Comparison of ENCODE assay signal across 8 cellular contexts in genomic region chr19:37370386-37370879, GRCh38. TPM values are rescaled to one million over a fixed set of nuclear protein-coding genes. Genes with fewer than 3 reads are reported as not detected.
A peak's percentile ranks its signal among the peaks of the same experiment; 100 is the strongest.
DNase-seq lines count a peak whose midpoint lies in the region; ATAC-seq and TF ChIP-seq lines count a peak whose summit lies in the region.
"Not testable (repeated sequence)": the region's sequence is repeated elsewhere in the genome, so short reads cannot be mapped to it uniquely, and the experiment has no call there.

No MANE protein-coding gene starts in this region.

- peak overlapping the region; percentile 84 for H3K4me3 ChIP-seq in Karpas-422 (ENCODE audit: low read length)
- peak overlapping the region; percentile 76 for H3K4me3 ChIP-seq in parathyroid adenoma (ENCODE audit: low read depth, low read length)
- H3K4me3 ChIP-seq in aorta (ENCODE audit: low read length in 2 of 2), result peak overlapping the region; percentile 31 to 65

- peak overlapping the region; percentile 99 for H3K4me3 Mint-ChIP-seq in activated B cell treated with CpG ODN at 0.5 μM for 24 hours

- H3K27me3 Mint-ChIP-seq in activated B cell treated with CpG ODN at 0.5 μM for 24 hours, result not testable (repeated sequence)

- POLR2A ChIA-PET in activated B cell treated with CpG ODN at 0.5 μM for 24 hours (lab: Charles Lee), result interaction anchor here (0.6 to 2.8 kb wide), 24 partner anchors 23 to 1316 kb away, joined by 3 to 37 read pairs (median 4); partner anchors contain the start of genes POLR2I, TBCB, THAP8 and ZFP30

- CTCF ChIA-PET in activated B cell treated with CpG ODN at 0.5 μM for 24 hours (lab: Charles Lee), result not testable (repeated sequence)

- H3K36me3 Mint-ChIP-seq in activated B cell treated with CpG ODN at 0.5 μM for 24 hours (ENCODE audit: low read depth), result peaks cover 11% of the 10 kb centered on the region

- intact Hi-C loops in activated B cell treated with CpG ODN at 0.5 μM for 24 hours (cut with micrococcal nuclease) (loop anchor here (1.0 to 2.0 kb wide), 8 partner anchors 160 to 1156 kb away; partner anchors contain the start of genes ZNF345, ZNF420, ZNF565 and ZNF568), aorta (cut with DNase I) (loop anchor here in 1 of 2 donors (5.0 kb wide), 1 partner anchor 97 kb away; the partner anchor contains the start of genes ZNF569 and ZNF570)

- H3K4me1 ChIP-seq in Karpas-422 (ENCODE audit: low read length); parathyroid adenoma; aorta (ENCODE audit: control insufficient read depth in 1 of 2, insufficient read depth in 2 of 2, low read length in 2 of 2): not testable (repeated sequence)

- H4K20me1 ChIP-seq in Karpas-422 (ENCODE audit: insufficient read depth, low read depth, low read length), result not testable (repeated sequence)

- 7 to 10% methylated on average over 18 of the region's 18 CpGs for WGBS in aorta, 2 donors

- H3K36me3 ChIP-seq in Karpas-422 (ENCODE audit: insufficient read depth, low read length) (peaks cover 27% of the 10 kb centered on the region), aorta (ENCODE audit: control insufficient read depth in 1 of 2, insufficient read depth in 2 of 2, low read length in 1 of 2) (peaks cover 0 to 10% of the 10 kb centered on the region in 2 donors)
- H3K36me3 ChIP-seq in parathyroid adenoma (ENCODE audit: control insufficient read depth, insufficient read depth, low read length), result not testable (repeated sequence)

- H3K9ac ChIP-seq in Karpas-422 (ENCODE audit: low read length), result peak overlapping the region; percentile 82
- H3K9ac ChIP-seq in parathyroid adenoma, result not testable (repeated sequence)

- not testable (repeated sequence) for H3K27me3 ChIP-seq in Karpas-422 (ENCODE audit: low read length); parathyroid adenoma (ENCODE audit: control insufficient read depth, insufficient read depth, low read length); aorta (ENCODE audit: control insufficient read depth in 1 of 2, insufficient read depth in 2 of 2, low read length in 1 of 2)

- H3K9me2 ChIP-seq in Karpas-422 (replicated peaks; ENCODE audit: insufficient read depth, low read length), result not testable (repeated sequence)

- H3K9me3 Mint-ChIP-seq in activated B cell treated with CpG ODN at 0.5 μM for 24 hours, result not testable (repeated sequence)

- peak overlapping the region; percentile 98 for H3K27ac Mint-ChIP-seq in activated B cell treated with CpG ODN at 0.5 μM for 24 hours

- peak overlapping the region; percentile 69 for H3K27ac ChIP-seq in Karpas-422 (ENCODE audit: low read length)
- H3K27ac ChIP-seq in cingulate gyrus (ENCODE audit: low read depth, low read length), result peak overlapping the region; percentile 81
- peak overlapping the region; percentile 84 for H3K27ac ChIP-seq in parathyroid adenoma
- peak overlapping the region in 1 of 2 donors; percentile 23 for H3K27ac ChIP-seq in aorta (ENCODE audit: low read depth in 1 of 2, low read length in 2 of 2)

- peaks cover 27% of the 10 kb centered on the region for H3K9me3 ChIP-seq in Karpas-422 (ENCODE audit: low read length)
- H3K9me3 ChIP-seq in parathyroid adenoma (ENCODE audit: control insufficient read depth, low read length); aorta (ENCODE audit: control insufficient read depth, low read length): not testable (repeated sequence)

- peaks cover 14% of the 10 kb centered on the region for H3K4me1 Mint-ChIP-seq in activated B cell treated with CpG ODN at 0.5 μM for 24 hours

- H2AFZ ChIP-seq in Karpas-422 (ENCODE audit: low read length), result peak overlapping the region; percentile 79
- H2AFZ ChIP-seq in parathyroid adenoma, result peak overlapping the region; percentile 90

- not testable (repeated sequence) for DNase-seq in Karpas-422, activated B cell treated with CpG ODN at 0.5 μM for 24 hours, aorta
- peak; percentile 12 for DNase-seq in iPS-NIHi11 (ENCODE audit: low spot score)

- not testable (repeated sequence) for TF ChIP-seq CTCF in activated B cell treated with CpG ODN at 0.5 μM for 24 hours (IDR thresholded peaks at IDR 0.05); parathyroid adenoma (IDR thresholded peaks at IDR 0.05)

- H3K4me2 ChIP-seq in Karpas-422 (ENCODE audit: low read depth, low read length, poor library complexity, severe bottlenecking) (peak overlapping the region; percentile 87), parathyroid adenoma (ENCODE audit: low read length) (peak overlapping the region; percentile 58)

- H3K79me2 ChIP-seq in Karpas-422 (ENCODE audit: low read length), result peaks cover 24% of the 10 kb centered on the region
- not testable (repeated sequence) for H3K79me2 ChIP-seq in parathyroid adenoma

- peak; percentile 25 for ATAC-seq in GM18868 (IDR thresholded peaks at IDR 0.05; ENCODE audit: unreplicated experiment)
- peak; percentile 26 for ATAC-seq in HG02642 (IDR thresholded peaks at IDR 0.05; ENCODE audit: poor library complexity, unreplicated experiment)
- peak; percentile 22 for ATAC-seq in activated B cell treated with CpG ODN at 0.5 μM for 24 hours (ENCODE audit: low read depth)
- ATAC-seq in aorta (ENCODE audit: low FRiP score), result not testable (repeated sequence)

RNA-seq across cellular contexts. Expression of gene ZNF527, which starts 0.5 kb away (rescaled TPM):
- total RNA-seq in Karpas-422 (2014; rRNA removed; shearing (Covaris generic); ENCODE audit: low replicate concordance), result 3.2 and 11.0 TPM in 2 replicates
- total RNA-seq in activated B cell treated with CpG ODN at 0.5 μM for 24 hours (6.3 and 8.1 TPM in 2 replicates), aorta (1 to 10 TPM; 7.3 to 9.0 TPM)
- polyA plus RNA-seq in aorta, result 1 to 10 TPM; 3.3 to 5.1 TPM
